Comparison of ENCODE assay signal across 9 cellular contexts in genomic region chr17:48893646-48894508, GRCh38. TPM values are rescaled to one million over a fixed set of nuclear protein-coding genes. Genes with fewer than 3 reads are reported as not detected.
DNase-seq lines count a peak whose midpoint lies in the region; ATAC-seq and TF ChIP-seq lines count a peak whose summit lies in the region.
"Had no signal": no experiment of that assay in that cellular context is flagged by ENCODE, and none has a peak within 500 bp of the region (broad histone marks: within the 10 kb centered on the region; RNA-seq: fewer than 3 reads in every experiment).

No MANE protein-coding gene starts in this region.

- 59% methylated on average over 5 of the region's 5 CpGs for WGBS in HUES64

- H3K4me1 ChIP-seq in A673 (ENCODE audit: insufficient read depth, low read length, poor library complexity, severe bottlenecking) (peaks cover 11% of the 10 kb centered on the region), HUES64 (ENCODE audit: insufficient read depth, low read length) (peaks cover 5% of the 10 kb centered on the region; the same call in 1 of the 2 replicates)

- peak overlapping the region; percentile 67 for H3K4me3 ChIP-seq in A673 (ENCODE audit: low read depth, low read length, poor library complexity, severe bottlenecking)
- peak overlapping the region; percentile 82 for H3K4me3 ChIP-seq in HUES64 (ENCODE audit: low read length)

- CTCF ChIA-PET in A673 (lab: Charles Lee) = interaction anchor here (0.6 kb wide), 1 partner anchor 136 kb away, joined by 4 read pairs; no protein-coding TSS in a partner anchor

- H3K27ac Mint-ChIP-seq in central memory CD8-positive, alpha-beta T cell (ENCODE audit: low read depth) = peak overlapping the region; percentile 22
- H3K27ac Mint-ChIP-seq in naive B cell = peak overlapping the region; percentile 19 to 99 (median 98)

- peak overlapping the region; percentile 76 for H3K9ac ChIP-seq in HUES64 (ENCODE audit: low read depth, low read length)

- peaks cover 22% of the 10 kb centered on the region for H3K4me1 Mint-ChIP-seq in central memory CD8-positive, alpha-beta T cell
- peaks cover 19 to 38% (median 22%) of the 10 kb centered on the region in 3 donors for H3K4me1 Mint-ChIP-seq in naive B cell

- intact Hi-C loops in A673 (cut with micrococcal nuclease; ENCODE audit: unreplicated experiment) = loop anchor here (5.0 kb wide), 1 partner anchor 172 kb away; the partner anchor contains the start of genes PRAC1 and PRAC2

- H3K36me3 ChIP-seq in A673 (ENCODE audit: insufficient read depth, low read length, poor library complexity, severe bottlenecking) (peaks cover 25% of the 10 kb centered on the region), HUES64 (ENCODE audit: insufficient read depth, low read length) (peaks cover 33% of the 10 kb centered on the region)

- ATAC-seq in central memory CD8-positive, alpha-beta T cell (replicated peaks; ENCODE audit: extremely low read depth, poor library complexity, severe bottlenecking) = no peak
- no peak for ATAC-seq in naive B cell (ENCODE audit: low read depth in 2 of 2)
- ATAC-seq in HG02938 (IDR thresholded peaks at IDR 0.05; ENCODE audit: unreplicated experiment) = no peak

- H3K9me3 Mint-ChIP-seq in central memory CD8-positive, alpha-beta T cell = no peaks in the 10 kb centered on the region
- H3K9me3 Mint-ChIP-seq in naive B cell = no peaks in the 10 kb centered on the region

- no TSS peak for BruUV-seq in A673 (replicated peaks; lab: Mats Ljungman, UMichigan)

- no peak for TF ChIP-seq CTCF in A673 (conservative IDR thresholded peaks at IDR 0.05; ENCODE audit: low read depth, low read length)

- no peaks in the 10 kb centered on the region for H3K27me3 Mint-ChIP-seq in central memory CD8-positive, alpha-beta T cell
- no peaks in the 10 kb centered on the region for H3K27me3 Mint-ChIP-seq in naive B cell

- H3K27me3 ChIP-seq in A673 (replicated peaks; ENCODE audit: insufficient read depth, low read depth, low read length, poor library complexity) (no peaks in the 10 kb centered on the region), HUES64 (ENCODE audit: insufficient read depth, low read length) (no peaks in the 10 kb centered on the region)

- POLR2A ChIA-PET in A673 (lab: Charles Lee; ENCODE audit: low non-redundant PET) = no interaction called here

- peak overlapping the region; percentile 88 for H3K4me3 Mint-ChIP-seq in central memory CD8-positive, alpha-beta T cell
- H3K4me3 Mint-ChIP-seq in naive B cell = peak overlapping the region; percentile 18 to 98 (median 94)

- peak overlapping the region; percentile 75 for H3K27ac ChIP-seq in A673 (ENCODE audit: low read depth, low read length, poor library complexity, severe bottlenecking)
- no peak overlapping the region for H3K27ac ChIP-seq in HUES64 (ENCODE audit: low read depth, low read length)

- DNase-seq in A673 (ENCODE audit: low spot score) = no peak
- DNase-seq in central memory CD8-positive, alpha-beta T cell (ENCODE audit: low spot score in 2 of 2) = no peak
- DNase-seq in naive B cell = no peak
- no peak for DNase-seq in stimulated activated naive CD4-positive, alpha-beta T cell (lab: John Stamatoyannopoulos, UW)
- no peak for DNase-seq in NCI-H524 (lab: John Stamatoyannopoulos, UW)
- DNase-seq in CD1c-positive myeloid dendritic cell (ENCODE audit: extremely low spot score) = no peak
- DNase-seq: activated CD4-positive, alpha-beta T cell treated with anti-CD3 and anti-CD28 coated beads for 4 hours had no signal

- no peaks in the 10 kb centered on the region for H3K9me3 ChIP-seq in A673 (ENCODE audit: low read depth, low read length, poor library complexity, severe bottlenecking)
- H3K9me3 ChIP-seq in HUES64 (ENCODE audit: insufficient read depth, low read depth, low read length) = no peaks in the 10 kb centered on the region

- H3K36me3 Mint-ChIP-seq in central memory CD8-positive, alpha-beta T cell (ENCODE audit: insufficient read depth) = peaks cover 30% of the 10 kb centered on the region
- H3K36me3 Mint-ChIP-seq in naive B cell = peaks cover 0 to 8% of the 10 kb centered on the region in 2 donors

RNA-seq across cellular contexts. Expression of gene ATP5MC1, which starts 1.3 kb away (rescaled TPM):
- total RNA-seq in A673 (2021) = 132 and 136 TPM in 2 replicates
- 144 TPM for polyA plus RNA-seq in HUES64 (2013, experiment 1 of 2)
- polyA plus RNA-seq in HUES64 (2013, experiment 2 of 2) = 152 TPM
- 100 to 1,000 TPM; 170 to 239 (median 193) TPM for polyA plus RNA-seq in naive B cell (ENCODE audit: low read depth in 6 of 6)

RNA-seq across cellular contexts. Expression of gene UBE2Z, which starts 14.3 kb away (rescaled TPM):
- total RNA-seq in A673 (2021) = 108 and 114 TPM in 2 replicates
- 54.4 TPM for polyA plus RNA-seq in HUES64 (2013, experiment 1 of 2)
- polyA plus RNA-seq in HUES64 (2013, experiment 2 of 2) = 50.0 TPM
- polyA plus RNA-seq in naive B cell (ENCODE audit: low read depth in 6 of 6) = 10 to 100 TPM; 75.2 to 89.3 (median 76.9) TPM

RNA-seq across cellular contexts. Expression of gene SNF8, which starts 50.8 kb away (rescaled TPM):
- total RNA-seq in A673 (2021) = 177 and 188 TPM in 2 replicates
- polyA plus RNA-seq in HUES64 (2013, experiment 1 of 2) = 105 TPM
- 125 TPM for polyA plus RNA-seq in HUES64 (2013, experiment 2 of 2)
- polyA plus RNA-seq in naive B cell (ENCODE audit: low read depth in 6 of 6) = 100 to 1,000 TPM in 4 of 6 donors, 10 to 100 TPM in 2; 92.4 to 140 (median 108) TPM
